Comparison of ENCODE assay signal across 25 cellular contexts in genomic region chr17:37725601-37726146, GRCh38. TPM values are rescaled to one million over a fixed set of nuclear protein-coding genes. Genes with fewer than 3 reads are reported as not detected.
DNase-seq lines count a peak whose midpoint lies in the region; ATAC-seq and TF ChIP-seq lines count a peak whose summit lies in the region.
"Had no signal": no experiment of that assay in that cellular context is flagged by ENCODE, and none has a peak within 500 bp of the region (broad histone marks: within the 10 kb centered on the region; RNA-seq: fewer than 3 reads in every experiment).

No MANE protein-coding gene starts in this region.

- ATAC-seq in lower lobe of right lung: peak; percentile 46 to 65
- peak; percentile 40 for ATAC-seq in upper lobe of right lung
- ATAC-seq: left cardiac atrium; natural killer cell; stimulated activated memory B cell treated with anti-CD40 and anti-IgM and Interleukin-4, amounts not matched to agents 10 μg/mL and 1 μg/mL and 100 μg/mL, for 72 hours had no signal

- no peaks in the 10 kb centered on the region for H3K36me3 Mint-ChIP-seq in activated T-helper 1 cell treated with anti-CD3 and anti-CD28 coated beads, Interleukin-12 subunit alpha, Interleukin-12 subunit beta, Interleukin-2, Interleukin-4 antibody, amounts not matched to agents 30 ng/mL and 10 ng/mL and 1 ng/mL, durations not matched to agents 14 hours and 24 hours and 36 hours (ENCODE audit: low read depth)
- H3K36me3 Mint-ChIP-seq: activated naive CD8-positive, alpha-beta T cell treated with anti-CD3 and anti-CD28 coated beads for 36 hours; CD4-positive, alpha-beta memory T cell; natural killer cell; stimulated activated memory B cell treated with anti-CD40 and anti-IgM and Interleukin-4, amounts not matched to agents 10 μg/mL and 1 μg/mL and 100 μg/mL, for 72 hours had no signal

- H3K9me3 ChIP-seq in WERI-Rb-1 (ENCODE audit: severe bottlenecking) (no peaks in the 10 kb centered on the region), lower lobe of right lung (no peaks in the 10 kb centered on the region), upper lobe of right lung (no peaks in the 10 kb centered on the region), vagina (no peaks in the 10 kb centered on the region)
- H3K9me3 ChIP-seq: testis had no signal

- H3K27me3 ChIP-seq in WERI-Rb-1 (ENCODE audit: insufficient read depth, low read depth, severe bottlenecking): no peaks in the 10 kb centered on the region
- no peaks in the 10 kb centered on the region for H3K27me3 ChIP-seq in lower lobe of right lung (ENCODE audit: low read depth)
- H3K27me3 ChIP-seq in upper lobe of right lung: no peaks in the 10 kb centered on the region
- no peaks in the 10 kb centered on the region for H3K27me3 ChIP-seq in vagina
- H3K27me3 ChIP-seq: testis had no signal

- no peaks in the 10 kb centered on the region for H3K9me3 Mint-ChIP-seq in activated T-helper 1 cell treated with anti-CD3 and anti-CD28 coated beads, Interleukin-12 subunit alpha, Interleukin-12 subunit beta, Interleukin-2, Interleukin-4 antibody, amounts not matched to agents 30 ng/mL and 10 ng/mL and 1 ng/mL, durations not matched to agents 14 hours and 24 hours and 36 hours
- H3K9me3 Mint-ChIP-seq: activated naive CD8-positive, alpha-beta T cell treated with anti-CD3 and anti-CD28 coated beads for 36 hours; CD4-positive, alpha-beta memory T cell; central memory CD8-positive, alpha-beta T cell; natural killer cell; stimulated activated memory B cell treated with anti-CD40 and anti-IgM and Interleukin-4, amounts not matched to agents 10 μg/mL and 1 μg/mL and 100 μg/mL, for 72 hours; T-helper 2 cell treated with Interferon-gamma antibody and Interleukin-4, amounts not matched to agents 5 μg/mL and 100 μg/mL, for 36 hours had no signal

- H3K4me1 Mint-ChIP-seq in activated T-helper 1 cell treated with anti-CD3 and anti-CD28 coated beads, Interleukin-12 subunit alpha, Interleukin-12 subunit beta, Interleukin-2, Interleukin-4 antibody, amounts not matched to agents 30 ng/mL and 10 ng/mL and 1 ng/mL, durations not matched to agents 14 hours and 24 hours and 36 hours (ENCODE audit: low read depth): no peaks in the 10 kb centered on the region
- H3K4me1 Mint-ChIP-seq: CD4-positive, alpha-beta memory T cell; central memory CD8-positive, alpha-beta T cell; natural killer cell; stimulated activated memory B cell treated with anti-CD40 and anti-IgM and Interleukin-4, amounts not matched to agents 10 μg/mL and 1 μg/mL and 100 μg/mL, for 72 hours had no signal

- H3K27ac ChIP-seq in WERI-Rb-1: peak overlapping the region; percentile 78
- no peak overlapping the region for H3K27ac ChIP-seq in lower lobe of right lung
- H3K27ac ChIP-seq in upper lobe of right lung: no peak overlapping the region
- no peak overlapping the region for H3K27ac ChIP-seq in vagina
- H3K27ac ChIP-seq: testis had no signal

- peak; percentile 70 for DNase-seq in HT-29 (ENCODE audit: low spot score)
- DNase-seq in WERI-Rb-1: peak; percentile 78
- no peak for DNase-seq in lower lobe of right lung
- no peak for DNase-seq in upper lobe of right lung
- DNase-seq in vagina (ENCODE audit: extremely low spot score in 2 of 2): no peak
- DNase-seq in activated T-helper 1 cell treated with anti-CD3 and anti-CD28 coated beads, Interleukin-12 subunit alpha, Interleukin-12 subunit beta, Interleukin-2, Interleukin-4 antibody, amounts not matched to agents 30 ng/mL and 10 ng/mL and 1 ng/mL, durations not matched to agents 14 hours and 24 hours and 36 hours (ENCODE audit: low spot score): no peak
- no peak for DNase-seq in H4 (ENCODE audit: low spot score)
- DNase-seq: activated CD4-positive, alpha-beta T cell treated with anti-CD3 and anti-CD28 coated beads, Interleukin-2, amount 50 U/mL, for 48 hours; activated CD4-positive, CD25-positive, alpha-beta regulatory T cell; activated effector memory CD4-positive, alpha-beta T cell treated with Interleukin-2 at 50 U/mL for 16 hours; activated naive CD8-positive, alpha-beta T cell treated with anti-CD3 and anti-CD28 coated beads for 36 hours; CD4-positive, alpha-beta memory T cell; glutamatergic neuron; Kasumi-1; left cardiac atrium; natural killer cell; NCI-H187 treated with DMSO at 0.1 percent for 48 hours; stimulated activated CD4-positive, alpha-beta T cell treated with anti-CD3 and anti-CD28 coated beads, Interleukin-4, amount 100 ng/mL, for 1 hour; testis had no signal

- TF ChIP-seq POLR2A in vagina (IDR thresholded peaks at IDR 0.05): no peak

- peaks cover 6% of the 10 kb centered on the region for H3K27me3 Mint-ChIP-seq in activated T-helper 1 cell treated with anti-CD3 and anti-CD28 coated beads, Interleukin-12 subunit alpha, Interleukin-12 subunit beta, Interleukin-2, Interleukin-4 antibody, amounts not matched to agents 30 ng/mL and 10 ng/mL and 1 ng/mL, durations not matched to agents 14 hours and 24 hours and 36 hours (ENCODE audit: insufficient read depth)
- H3K27me3 Mint-ChIP-seq: activated naive CD8-positive, alpha-beta T cell treated with anti-CD3 and anti-CD28 coated beads for 36 hours; stimulated activated memory B cell treated with anti-CD40 and anti-IgM and Interleukin-4, amounts not matched to agents 10 μg/mL and 1 μg/mL and 100 μg/mL, for 72 hours had no signal

- H3K4me3 Mint-ChIP-seq in activated T-helper 1 cell treated with anti-CD3 and anti-CD28 coated beads, Interleukin-12 subunit alpha, Interleukin-12 subunit beta, Interleukin-2, Interleukin-4 antibody, amounts not matched to agents 30 ng/mL and 10 ng/mL and 1 ng/mL, durations not matched to agents 14 hours and 24 hours and 36 hours: no peak overlapping the region
- H3K4me3 Mint-ChIP-seq: activated naive CD8-positive, alpha-beta T cell treated with anti-CD3 and anti-CD28 coated beads for 36 hours; CD4-positive, alpha-beta memory T cell; central memory CD8-positive, alpha-beta T cell; natural killer cell; stimulated activated memory B cell treated with anti-CD40 and anti-IgM and Interleukin-4, amounts not matched to agents 10 μg/mL and 1 μg/mL and 100 μg/mL, for 72 hours; T-helper 2 cell treated with Interferon-gamma antibody and Interleukin-4, amounts not matched to agents 5 μg/mL and 100 μg/mL, for 36 hours had no signal

- intact Hi-C loops in lower lobe of right lung (cut with DNase I) (no loop called here), upper lobe of right lung (cut with DNase I) (no loop called here), vagina (cut with DNase I) (no loop called here)
- intact Hi-C loops in activated T-helper 1 cell treated with anti-CD3 and anti-CD28 coated beads, Interleukin-12 subunit alpha, Interleukin-12 subunit beta, Interleukin-2, Interleukin-4 antibody, amounts not matched to agents 30 ng/mL and 10 ng/mL and 1 ng/mL, durations not matched to agents 14 hours and 24 hours and 36 hours (cut with micrococcal nuclease): no loop called here

- no peak overlapping the region for H3K27ac Mint-ChIP-seq in activated T-helper 1 cell treated with anti-CD3 and anti-CD28 coated beads, Interleukin-12 subunit alpha, Interleukin-12 subunit beta, Interleukin-2, Interleukin-4 antibody, amounts not matched to agents 30 ng/mL and 10 ng/mL and 1 ng/mL, durations not matched to agents 14 hours and 24 hours and 36 hours
- H3K27ac Mint-ChIP-seq: activated naive CD8-positive, alpha-beta T cell treated with anti-CD3 and anti-CD28 coated beads for 36 hours; CD4-positive, alpha-beta memory T cell; natural killer cell; stimulated activated memory B cell treated with anti-CD40 and anti-IgM and Interleukin-4, amounts not matched to agents 10 μg/mL and 1 μg/mL and 100 μg/mL, for 72 hours; T-helper 2 cell treated with Interferon-gamma antibody and Interleukin-4, amounts not matched to agents 5 μg/mL and 100 μg/mL, for 36 hours had no signal

- H3K4me1 ChIP-seq in lower lobe of right lung (peaks cover 4% of the 10 kb centered on the region), upper lobe of right lung (no peaks in the 10 kb centered on the region), vagina (no peaks in the 10 kb centered on the region)
- H3K4me1 ChIP-seq: testis had no signal

- H3K4me3 ChIP-seq in WERI-Rb-1 (ENCODE audit: low read depth, low read length): no peak overlapping the region
- H3K4me3 ChIP-seq in lower lobe of right lung: no peak overlapping the region
- no peak overlapping the region for H3K4me3 ChIP-seq in upper lobe of right lung
- no peak overlapping the region for H3K4me3 ChIP-seq in vagina
- H3K4me3 ChIP-seq: testis had no signal

- H3K36me3 ChIP-seq in WERI-Rb-1 (no peaks in the 10 kb centered on the region), lower lobe of right lung (peaks cover 2% of the 10 kb centered on the region), upper lobe of right lung (no peaks in the 10 kb centered on the region), vagina (no peaks in the 10 kb centered on the region)

- TF ChIP-seq CTCF in WERI-Rb-1 (IDR thresholded peaks at IDR 0.05; ENCODE audit: low read depth, low read length) (no peak), lower lobe of right lung (IDR thresholded peaks at IDR 0.05) (no peak), upper lobe of right lung (IDR thresholded peaks at IDR 0.05) (no peak), vagina (IDR thresholded peaks at IDR 0.05) (no peak)

RNA-seq across cellular contexts. Expression of gene HNF1B, which starts 19.2 kb away (rescaled TPM):
- 66.0 and 91.4 TPM in 2 replicates for total RNA-seq in HT-29 (2014; rRNA removed; shearing (Covaris generic))
- total RNA-seq in lower lobe of right lung (15.2 TPM), upper lobe of right lung (19.8 TPM), vagina (not detected)
- 3.2 and 3.6 TPM in 2 replicates for total RNA-seq in activated T-helper 1 cell treated with anti-CD3 and anti-CD28 coated beads, Interleukin-12 subunit alpha, Interleukin-12 subunit beta, Interleukin-2, Interleukin-4 antibody, amounts not matched to agents 30 ng/mL and 10 ng/mL and 1 ng/mL, durations not matched to agents 14 hours and 24 hours and 36 hours
- total RNA-seq in H4 (2014; rRNA removed; shearing (Covaris generic)): not detected in 2 replicates
- total RNA-seq: CD4-positive, alpha-beta memory T cell; dermis microvascular lymphatic vessel endothelial cell; G401; left cardiac atrium; natural killer cell; osteoblast had no signal

Comparison
In these comparisons a context has a peak if more than half of its experiments do, and no peak if none do; other contexts are left out.
1. DNase-seq: peak in HT-29 (single experiment) and WERI-Rb-1 (single experiment); none in lower lobe of right lung (single experiment), upper lobe of right lung (single experiment), vagina (0 of 2), activated T-helper 1 cell treated with anti-CD3 and anti-CD28 coated beads, Interleukin-12 subunit alpha, Interleukin-12 subunit beta, Interleukin-2, Interleukin-4 antibody, amounts not matched to agents 30 ng/mL and 10 ng/mL and 1 ng/mL, durations not matched to agents 14 hours and 24 hours and 36 hours (single experiment) and H4 (single experiment).